ENCODE assay signal across 1 cellular context in the genomic region with DNA sequence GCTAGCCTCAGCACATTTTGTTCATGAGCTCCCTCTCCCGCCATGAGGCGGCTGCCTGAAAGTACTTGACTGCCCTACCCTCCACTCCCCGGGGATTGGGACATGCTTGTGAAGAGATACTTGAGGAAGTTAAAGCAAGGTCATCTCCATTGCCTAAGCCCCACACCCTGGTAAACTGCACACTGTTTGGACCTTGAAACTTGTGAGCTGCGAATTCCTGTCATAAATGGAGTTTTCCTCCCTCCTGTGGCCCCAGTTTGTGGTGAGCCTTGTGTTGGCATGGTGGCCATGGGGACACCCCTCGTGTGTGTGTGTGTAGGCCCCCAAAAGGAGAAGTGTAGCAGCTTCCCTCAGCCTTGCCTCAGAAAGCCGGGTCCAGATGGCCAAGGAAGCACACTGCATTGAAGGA.
TF ChIP-seq lines count a peak whose summit lies in the region.

No MANE protein-coding gene starts in this region.

TF ChIP-seq in GM23338, 12 proteins besides CTCF, POLR2A, EP300 and RAD21 (continued from another document):
- TF ChIP-seq, protein P1, sequence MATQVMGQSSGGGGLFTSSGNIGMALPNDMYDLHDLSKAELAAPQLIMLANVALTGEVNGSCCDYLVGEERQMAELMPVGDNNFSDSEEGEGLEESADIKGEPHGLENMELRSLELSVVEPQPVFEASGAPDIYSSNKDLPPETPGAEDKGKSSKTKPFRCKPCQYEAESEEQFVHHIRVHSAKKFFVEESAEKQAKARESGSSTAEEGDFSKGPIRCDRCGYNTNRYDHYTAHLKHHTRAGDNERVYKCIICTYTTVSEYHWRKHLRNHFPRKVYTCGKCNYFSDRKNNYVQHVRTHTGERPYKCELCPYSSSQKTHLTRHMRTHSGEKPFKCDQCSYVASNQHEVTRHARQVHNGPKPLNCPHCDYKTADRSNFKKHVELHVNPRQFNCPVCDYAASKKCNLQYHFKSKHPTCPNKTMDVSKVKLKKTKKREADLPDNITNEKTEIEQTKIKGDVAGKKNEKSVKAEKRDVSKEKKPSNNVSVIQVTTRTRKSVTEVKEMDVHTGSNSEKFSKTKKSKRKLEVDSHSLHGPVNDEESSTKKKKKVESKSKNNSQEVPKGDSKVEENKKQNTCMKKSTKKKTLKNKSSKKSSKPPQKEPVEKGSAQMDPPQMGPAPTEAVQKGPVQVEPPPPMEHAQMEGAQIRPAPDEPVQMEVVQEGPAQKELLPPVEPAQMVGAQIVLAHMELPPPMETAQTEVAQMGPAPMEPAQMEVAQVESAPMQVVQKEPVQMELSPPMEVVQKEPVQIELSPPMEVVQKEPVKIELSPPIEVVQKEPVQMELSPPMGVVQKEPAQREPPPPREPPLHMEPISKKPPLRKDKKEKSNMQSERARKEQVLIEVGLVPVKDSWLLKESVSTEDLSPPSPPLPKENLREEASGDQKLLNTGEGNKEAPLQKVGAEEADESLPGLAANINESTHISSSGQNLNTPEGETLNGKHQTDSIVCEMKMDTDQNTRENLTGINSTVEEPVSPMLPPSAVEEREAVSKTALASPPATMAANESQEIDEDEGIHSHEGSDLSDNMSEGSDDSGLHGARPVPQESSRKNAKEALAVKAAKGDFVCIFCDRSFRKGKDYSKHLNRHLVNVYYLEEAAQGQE (IDR thresholded peaks at IDR 0.05; ENCODE audit: unreplicated experiment) = no peak
- TF ChIP-seq EZH2 (IDR thresholded peaks at IDR 0.05; ENCODE audit: low read depth, unreplicated experiment) (no peak), JUNB (IDR thresholded peaks at IDR 0.05; ENCODE audit: unreplicated experiment) (no peak), POLR2AphosphoS5 (IDR thresholded peaks at IDR 0.05; ENCODE audit: low read depth) (no peak)
- TF ChIP-seq, protein P2, sequence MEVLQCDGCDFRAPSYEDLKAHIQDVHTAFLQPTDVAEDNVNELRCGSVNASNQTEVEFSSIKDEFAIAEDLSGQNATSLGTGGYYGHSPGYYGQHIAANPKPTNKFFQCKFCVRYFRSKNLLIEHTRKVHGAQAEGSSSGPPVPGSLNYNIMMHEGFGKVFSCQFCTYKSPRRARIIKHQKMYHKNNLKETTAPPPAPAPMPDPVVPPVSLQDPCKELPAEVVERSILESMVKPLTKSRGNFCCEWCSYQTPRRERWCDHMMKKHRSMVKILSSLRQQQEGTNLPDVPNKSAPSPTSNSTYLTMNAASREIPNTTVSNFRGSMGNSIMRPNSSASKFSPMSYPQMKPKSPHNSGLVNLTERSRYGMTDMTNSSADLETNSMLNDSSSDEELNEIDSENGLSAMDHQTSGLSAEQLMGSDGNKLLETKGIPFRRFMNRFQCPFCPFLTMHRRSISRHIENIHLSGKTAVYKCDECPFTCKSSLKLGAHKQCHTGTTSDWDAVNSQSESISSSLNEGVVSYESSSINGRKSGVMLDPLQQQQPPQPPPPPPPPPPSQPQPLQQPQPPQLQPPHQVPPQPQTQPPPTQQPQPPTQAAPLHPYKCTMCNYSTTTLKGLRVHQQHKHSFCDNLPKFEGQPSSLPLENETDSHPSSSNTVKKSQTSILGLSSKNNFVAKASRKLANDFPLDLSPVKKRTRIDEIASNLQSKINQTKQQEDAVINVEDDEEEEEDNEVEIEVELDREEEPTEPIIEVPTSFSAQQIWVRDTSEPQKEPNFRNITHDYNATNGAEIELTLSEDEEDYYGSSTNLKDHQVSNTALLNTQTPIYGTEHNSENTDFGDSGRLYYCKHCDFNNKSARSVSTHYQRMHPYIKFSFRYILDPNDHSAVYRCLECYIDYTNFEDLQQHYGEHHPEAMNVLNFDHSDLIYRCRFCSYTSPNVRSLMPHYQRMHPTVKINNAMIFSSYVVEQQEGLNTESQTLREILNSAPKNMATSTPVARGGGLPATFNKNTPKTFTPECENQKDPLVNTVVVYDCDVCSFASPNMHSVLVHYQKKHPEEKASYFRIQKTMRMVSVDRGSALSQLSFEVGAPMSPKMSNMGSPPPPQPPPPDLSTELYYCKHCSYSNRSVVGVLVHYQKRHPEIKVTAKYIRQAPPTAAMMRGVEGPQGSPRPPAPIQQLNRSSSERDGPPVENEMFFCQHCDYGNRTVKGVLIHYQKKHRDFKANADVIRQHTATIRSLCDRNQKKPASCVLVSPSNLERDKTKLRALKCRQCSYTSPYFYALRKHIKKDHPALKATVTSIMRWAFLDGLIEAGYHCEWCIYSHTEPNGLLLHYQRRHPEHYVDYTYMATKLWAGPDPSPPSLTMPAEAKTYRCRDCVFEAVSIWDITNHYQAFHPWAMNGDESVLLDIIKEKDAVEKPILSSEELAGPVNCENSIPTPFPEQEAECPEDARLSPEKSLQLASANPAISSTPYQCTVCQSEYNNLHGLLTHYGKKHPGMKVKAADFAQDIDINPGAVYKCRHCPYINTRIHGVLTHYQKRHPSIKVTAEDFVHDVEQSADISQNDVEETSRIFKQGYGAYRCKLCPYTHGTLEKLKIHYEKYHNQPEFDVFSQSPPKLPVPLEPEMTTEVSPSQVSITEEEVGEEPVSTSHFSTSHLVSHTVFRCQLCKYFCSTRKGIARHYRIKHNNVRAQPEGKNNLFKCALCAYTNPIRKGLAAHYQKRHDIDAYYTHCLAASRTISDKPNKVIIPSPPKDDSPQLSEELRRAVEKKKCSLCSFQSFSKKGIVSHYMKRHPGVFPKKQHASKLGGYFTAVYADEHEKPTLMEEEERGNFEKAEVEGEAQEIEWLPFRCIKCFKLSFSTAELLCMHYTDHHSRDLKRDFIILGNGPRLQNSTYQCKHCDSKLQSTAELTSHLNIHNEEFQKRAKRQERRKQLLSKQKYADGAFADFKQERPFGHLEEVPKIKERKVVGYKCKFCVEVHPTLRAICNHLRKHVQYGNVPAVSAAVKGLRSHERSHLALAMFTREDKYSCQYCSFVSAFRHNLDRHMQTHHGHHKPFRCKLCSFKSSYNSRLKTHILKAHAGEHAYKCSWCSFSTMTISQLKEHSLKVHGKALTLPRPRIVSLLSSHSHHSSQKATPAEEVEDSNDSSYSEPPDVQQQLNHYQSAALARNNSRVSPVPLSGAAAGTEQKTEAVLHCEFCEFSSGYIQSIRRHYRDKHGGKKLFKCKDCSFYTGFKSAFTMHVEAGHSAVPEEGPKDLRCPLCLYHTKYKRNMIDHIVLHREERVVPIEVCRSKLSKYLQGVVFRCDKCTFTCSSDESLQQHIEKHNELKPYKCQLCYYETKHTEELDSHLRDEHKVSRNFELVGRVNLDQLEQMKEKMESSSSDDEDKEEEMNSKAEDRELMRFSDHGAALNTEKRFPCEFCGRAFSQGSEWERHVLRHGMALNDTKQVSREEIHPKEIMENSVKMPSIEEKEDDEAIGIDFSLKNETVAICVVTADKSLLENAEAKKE (CRISPR knock-in tag; IDR thresholded peaks at IDR 0.05) = no peak
